18 cellular contexts compared by ENCODE assay signal in genomic region chr1:21763694-21764419, GRCh38. TPM values are rescaled to one million over a fixed set of nuclear protein-coding genes. Genes with fewer than 3 reads are reported as not detected.
DNase-seq lines count a peak whose midpoint lies in the region; ATAC-seq and TF ChIP-seq lines count a peak whose summit lies in the region.
"Had no signal": no experiment of that assay in that cellular context is flagged by ENCODE, and none has a peak within 500 bp of the region (broad histone marks: within the 10 kb centered on the region; RNA-seq: fewer than 3 reads in every experiment).

No MANE protein-coding gene starts in this region.

- H3K27me3 ChIP-seq in GM23338 (ENCODE audit: insufficient read depth) (no peaks in the 10 kb centered on the region), SU-DHL-6 (ENCODE audit: low read length) (no peaks in the 10 kb centered on the region), right atrium auricular region (no peaks in the 10 kb centered on the region), testis (no peaks in the 10 kb centered on the region), ovary (no peaks in the 10 kb centered on the region)
- H3K27me3 ChIP-seq: foreskin keratinocyte, Peyer's patch had no signal

- H3K4me2 ChIP-seq in GM23338 (peak overlapping the region; percentile 67; the same call in 1 of the 2 replicates), SU-DHL-6 (ENCODE audit: low read depth, low read length, poor library complexity, severe bottlenecking) (no peak overlapping the region)

- TF ChIP-seq CTCF in GM23338 (conservative IDR thresholded peaks at IDR 0.05; ENCODE audit: low read depth in 2 of 2) (no peak), SU-DHL-6 (IDR thresholded peaks at IDR 0.05; ENCODE audit: insufficient read depth, low read length, poor library complexity, severe bottlenecking) (no peak), right atrium auricular region (IDR thresholded peaks at IDR 0.05) (no peak), testis (IDR thresholded peaks at IDR 0.05) (no peak), ovary (IDR thresholded peaks at IDR 0.05) (no peak), progenitor cell of endocrine pancreas (IDR thresholded peaks at IDR 0.05; ENCODE audit: unreplicated experiment) (no peak)

- H3K4me1 ChIP-seq in GM23338 (ENCODE audit: insufficient read depth) (peaks cover 15% of the 10 kb centered on the region), right atrium auricular region (peaks cover 0 to 43% of the 10 kb centered on the region in 2 donors), testis (peaks cover 34% of the 10 kb centered on the region), ovary (ENCODE audit: insufficient read depth) (peaks cover 21% of the 10 kb centered on the region)

- no peak for DNase-seq in GM23338 (ENCODE audit: low spot score)
- DNase-seq in right atrium auricular region (ENCODE audit: low spot score), result no peak
- DNase-seq in testis, result peak; percentile 72
- no peak for DNase-seq in ovary
- no peak for DNase-seq in SW 1271 (lab: John Stamatoyannopoulos, UW)
- no peak for DNase-seq in progenitor cell of endocrine pancreas (ENCODE audit: low spot score, unreplicated experiment)
- DNase-seq: activated CD4-positive, alpha-beta memory T cell treated with anti-CD3 and anti-CD28 coated beads, Interleukin-2, amount 10 ng/mL, durations not matched to agents 7 days and 5 days; CD8-positive, alpha-beta T cell; immature natural killer cell; NCI-H1436 treated with DMSO at 0.1 percent for 48 hours; NCI-H510A; Peyer's patch; stimulated activated CD8-positive, alpha-beta memory T cell treated with anti-CD3 and anti-CD28 coated beads, Interleukin-4, amount 100 ng/mL, for 48 hours had no signal

- H3K36me3 ChIP-seq in GM23338 (ENCODE audit: insufficient read depth) (no peaks in the 10 kb centered on the region), SU-DHL-6 (ENCODE audit: low read length) (no peaks in the 10 kb centered on the region), right atrium auricular region (no peaks in the 10 kb centered on the region), testis (ENCODE audit: low read depth, missing control alignments) (no peaks in the 10 kb centered on the region), ovary (no peaks in the 10 kb centered on the region)
- H3K36me3 ChIP-seq: Peyer's patch had no signal

- H3K9me2 ChIP-seq in GM23338 (ENCODE audit: insufficient read depth) (no peaks in the 10 kb centered on the region), SU-DHL-6 (replicated peaks; ENCODE audit: insufficient read depth, low read length) (no peaks in the 10 kb centered on the region)

- intact Hi-C loops in testis (cut with DNase I; ENCODE audit: low total_unique reads) (no loop called here), ovary (cut with DNase I) (no loop called here)

- no peaks in the 10 kb centered on the region for H3K9me3 ChIP-seq in SU-DHL-6 (ENCODE audit: insufficient read depth, low read length)
- H3K9me3 ChIP-seq in right atrium auricular region, result no peaks in the 10 kb centered on the region
- no peaks in the 10 kb centered on the region for H3K9me3 ChIP-seq in testis
- H3K9me3 ChIP-seq in ovary, result no peaks in the 10 kb centered on the region
- H3K9me3 ChIP-seq: Peyer's patch had no signal

- H3K27me3 Mint-ChIP-seq in GM23338 (ENCODE audit: insufficient read depth, low read depth, poor library complexity) (peaks cover 2% of the 10 kb centered on the region), progenitor cell of endocrine pancreas (no peaks in the 10 kb centered on the region)
- H3K27me3 Mint-ChIP-seq: activated CD4-positive, alpha-beta memory T cell treated with anti-CD3 and anti-CD28 coated beads, Interleukin-2, amount 10 ng/mL, durations not matched to agents 7 days and 5 days had no signal

- ATAC-seq in GM23338, result no peak
- ATAC-seq in HG02678 (IDR thresholded peaks at IDR 0.05; ENCODE audit: unreplicated experiment), result no peak
- ATAC-seq: CD8-positive, alpha-beta T cell had no signal

- 53 to 64% methylated on average over 7 of the region's 7 CpGs for WGBS in testis, 2 donors
- 74 to 82% (median 81%) methylated on average over 7 of the region's 7 CpGs for WGBS in ovary, 3 donors

- no peaks in the 10 kb centered on the region for H3K36me3 Mint-ChIP-seq in GM23338 (ENCODE audit: low read depth)
- H3K36me3 Mint-ChIP-seq in progenitor cell of endocrine pancreas (ENCODE audit: insufficient read depth), result no peaks in the 10 kb centered on the region
- H3K36me3 Mint-ChIP-seq: immature natural killer cell had no signal

- H3K79me2 ChIP-seq in GM23338 (replicated peaks; ENCODE audit: insufficient read depth), result peaks cover 100% of the 10 kb centered on the region
- H3K79me2 ChIP-seq in SU-DHL-6 (ENCODE audit: insufficient read depth, low read length), result peaks cover 97% of the 10 kb centered on the region

- TF ChIP-seq EP300 in ovary (IDR thresholded peaks at IDR 0.05), result no peak

- TF ChIP-seq POLR2A in testis (IDR thresholded peaks at IDR 0.05), result no peak
- TF ChIP-seq POLR2A in ovary (IDR thresholded peaks at IDR 0.05), result no peak

- H3K9me3 Mint-ChIP-seq in GM23338, result no peaks in the 10 kb centered on the region
- H3K9me3 Mint-ChIP-seq in progenitor cell of endocrine pancreas (ENCODE audit: low read depth), result no peaks in the 10 kb centered on the region
- H3K9me3 Mint-ChIP-seq: activated CD4-positive, alpha-beta memory T cell treated with anti-CD3 and anti-CD28 coated beads, Interleukin-2, amount 10 ng/mL, durations not matched to agents 7 days and 5 days; CD8-positive, alpha-beta T cell; immature natural killer cell had no signal

- no peak overlapping the region for H3K27ac ChIP-seq in GM23338 (ENCODE audit: low read depth)
- H3K27ac ChIP-seq in SU-DHL-6 (ENCODE audit: low read depth, low read length), result peak overlapping the region; percentile 35; the same call in 1 of the 2 replicates
- peak overlapping the region; percentile 68 to 75 for H3K27ac ChIP-seq in right atrium auricular region
- peak overlapping the region; percentile 28 to 40 for H3K27ac ChIP-seq in testis
- no peak overlapping the region for H3K27ac ChIP-seq in ovary
- H3K27ac ChIP-seq: foreskin keratinocyte, parathyroid adenoma, Peyer's patch had no signal

- no peak overlapping the region for H3K9ac ChIP-seq in SU-DHL-6 (ENCODE audit: low read length)
- H3K9ac ChIP-seq: parathyroid adenoma had no signal

- H3K4me1 Mint-ChIP-seq in GM23338 (peaks cover 19% of the 10 kb centered on the region), progenitor cell of endocrine pancreas (ENCODE audit: low read depth) (peaks cover 12% of the 10 kb centered on the region)

- H3K27ac Mint-ChIP-seq in GM23338, result no peak overlapping the region
- H3K27ac Mint-ChIP-seq in progenitor cell of endocrine pancreas, result no peak overlapping the region
- H3K27ac Mint-ChIP-seq: activated CD4-positive, alpha-beta memory T cell treated with anti-CD3 and anti-CD28 coated beads, Interleukin-2, amount 10 ng/mL, durations not matched to agents 7 days and 5 days; CD8-positive, alpha-beta T cell had no signal

- H3K4me3 ChIP-seq in GM23338 (no peak overlapping the region), SU-DHL-6 (ENCODE audit: insufficient read depth, low read length, poor library complexity, severe bottlenecking) (no peak overlapping the region), right atrium auricular region (no peak overlapping the region), testis (no peak overlapping the region), ovary (no peak overlapping the region)
- H3K4me3 ChIP-seq: K562, Peyer's patch had no signal

- H3K4me3 Mint-ChIP-seq in GM23338 (no peak overlapping the region), progenitor cell of endocrine pancreas (ENCODE audit: low read depth) (no peak overlapping the region)
- H3K4me3 Mint-ChIP-seq: activated CD4-positive, alpha-beta memory T cell treated with anti-CD3 and anti-CD28 coated beads, Interleukin-2, amount 10 ng/mL, durations not matched to agents 7 days and 5 days; CD8-positive, alpha-beta T cell had no signal

- H3F3A ChIP-seq in GM23338 (replicated peaks; ENCODE audit: low read depth) (no peaks in the 10 kb centered on the region), SU-DHL-6 (ENCODE audit: insufficient read depth) (peaks cover 8% of the 10 kb centered on the region; the same call in 1 of the 2 replicates)

- H4K20me1 ChIP-seq in GM23338 (replicated peaks; ENCODE audit: insufficient read depth) (peaks cover 78% of the 10 kb centered on the region), SU-DHL-6 (ENCODE audit: low read depth, low read length) (no peaks in the 10 kb centered on the region)

- H2AFZ ChIP-seq in GM23338 (no peak overlapping the region), SU-DHL-6 (ENCODE audit: low read depth, low read length, severe bottlenecking) (no peak overlapping the region)
- H2AFZ ChIP-seq: parathyroid adenoma had no signal

RNA-seq across cellular contexts. Expression of gene USP48, which starts 19.1 kb away (rescaled TPM):
- total RNA-seq in GM23338 (2014; rRNA removed; shearing (Covaris generic)), result 85.9 and 114 TPM in 2 replicates
- polyA plus RNA-seq in GM23338 (2016; fragmentation: Nextera tagmentation; extraction: Ambion mirVana) (144 and 151 TPM in 2 replicates), testis (ENCODE audit: insufficient read depth, low read depth, low replicate concordance) (33.3 TPM), ovary (10 to 100 TPM; 25.2 to 49.3 TPM)
- total RNA-seq in right atrium auricular region (10 to 100 TPM; 24.1 to 31.0 TPM), testis (10 to 100 TPM; 63.0 to 66.2 TPM), ovary (10 to 100 TPM; 40.4 to 87.1 (median 62.4) TPM), progenitor cell of endocrine pancreas (77.3 and 84.9 TPM in 2 replicates)

RNA-seq across cellular contexts. Expression of gene LDLRAD2, which starts 48.2 kb away (rescaled TPM):
- total RNA-seq in GM23338 (2014; rRNA removed; shearing (Covaris generic)), result 0.31 and 1.6 TPM in 2 replicates
- polyA plus RNA-seq in GM23338 (2016; fragmentation: Nextera tagmentation; extraction: Ambion mirVana) (5.8 and 11.3 TPM in 2 replicates), testis (ENCODE audit: insufficient read depth, low read depth, low replicate concordance) (1.3 TPM), ovary (under 1 TPM in 1 of 2 donors, not detected in 1; 0.88 TPM)
- total RNA-seq in right atrium auricular region (not detected), testis (1 to 10 TPM; 1.9 TPM), ovary (under 1 TPM in 6 of 7 donors, not detected in 1; 0.07 to 0.48 (median 0.20) TPM), progenitor cell of endocrine pancreas (0.55 and 0.77 TPM in 2 replicates)
- total RNA-seq: activated CD4-positive, alpha-beta memory T cell treated with anti-CD3 and anti-CD28 coated beads, Interleukin-2, amount 10 ng/mL, durations not matched to agents 7 days and 5 days; CD8-positive, alpha-beta T cell; foreskin keratinocyte; K562 had no signal

Comparison
In these comparisons a context has a peak if more than half of its experiments do, and no peak if none do; other contexts are left out.
1. H3K27ac ChIP-seq: peak in SU-DHL-6 (single experiment), right atrium auricular region (2 of 2) and testis (2 of 2); none in GM23338 (single experiment) and ovary (0 of 2).